In genomic region chr22:30028731-30029130, GRCh38 we compare ENCODE assay signal across 29 cellular contexts. TPM values are rescaled to one million over a fixed set of nuclear protein-coding genes. Genes with fewer than 3 reads are reported as not detected.
DNase-seq lines count a peak whose midpoint lies in the region; ATAC-seq and TF ChIP-seq lines count a peak whose summit lies in the region.
"Had no signal": no experiment of that assay in that cellular context is flagged by ENCODE, and none has a peak within 500 bp of the region (broad histone marks: within the 10 kb centered on the region; RNA-seq: fewer than 3 reads in every experiment).

No MANE protein-coding gene starts in this region.

- ATAC-seq in activated T-helper 17 cell treated with anti-CD3 and anti-CD28 coated beads, Interleukin-2, amount 50 U/mL, for 72 hours (replicated peaks), result no peak
- no peak for ATAC-seq in effector memory CD8-positive, alpha-beta T cell (replicated peaks)
- ATAC-seq: lower lobe of right lung had no signal

- 77% methylated on average over 6 of the region's 6 CpGs for WGBS in suprapubic skin

- H3K4me1 ChIP-seq in suprapubic skin (peaks cover 2% of the 10 kb centered on the region), vagina (peaks cover 22% of the 10 kb centered on the region)
- H3K4me1 ChIP-seq: prostate gland, SJCRH30 had no signal

- intact Hi-C loops in vagina (cut with DNase I), result loop anchor here (10.0 kb wide), 1 partner anchor 1616 kb away; no protein-coding TSS in a partner anchor

- peak overlapping the region; percentile 22 for H3K27ac Mint-ChIP-seq in activated T-helper 17 cell treated with anti-CD3 and anti-CD28 coated beads, Interleukin-2, amount 50 U/mL, for 72 hours
- peak overlapping the region; percentile 10 to 49 for H3K27ac Mint-ChIP-seq in effector memory CD8-positive, alpha-beta T cell
- peak overlapping the region; percentile 86 for H3K27ac Mint-ChIP-seq in neural crest cell (ENCODE audit: unreplicated experiment)
- H3K27ac Mint-ChIP-seq: activated T-helper 1 cell treated with anti-CD3 and anti-CD28 coated beads, Interleukin-12 subunit alpha, Interleukin-12 subunit beta, Interleukin-2, Interleukin-4 antibody, amounts not matched to agents 30 ng/mL and 10 ng/mL and 1 ng/mL, durations not matched to agents 14 hours and 24 hours and 36 hours had no signal

- H3K27me3 Mint-ChIP-seq in activated T-helper 17 cell treated with anti-CD3 and anti-CD28 coated beads, Interleukin-2, amount 50 U/mL, for 72 hours, result no peaks in the 10 kb centered on the region
- no peaks in the 10 kb centered on the region for H3K27me3 Mint-ChIP-seq in effector memory CD8-positive, alpha-beta T cell
- H3K27me3 Mint-ChIP-seq in neural crest cell (ENCODE audit: low read depth), result no peaks in the 10 kb centered on the region
- H3K27me3 Mint-ChIP-seq: activated naive CD4-positive, alpha-beta T cell treated with anti-CD3 and anti-CD28 coated beads, Interleukin-2, amount 50 U/mL, for 24 hours; central memory CD8-positive, alpha-beta T cell had no signal

- H3K36me3 ChIP-seq in suprapubic skin (peaks cover 47% of the 10 kb centered on the region), vagina (peaks cover 0 to 33% of the 10 kb centered on the region in 2 donors)

- H3K27me3 ChIP-seq in suprapubic skin, result no peaks in the 10 kb centered on the region
- no peaks in the 10 kb centered on the region for H3K27me3 ChIP-seq in vagina
- H3K27me3 ChIP-seq: BLaER1 treated with 17β-estradiol and CSF1 and Interleukin-3, amounts not matched to agents 10 nM and 100 nM; SJCRH30; tibial nerve had no signal

- TF ChIP-seq CTCF in neural crest cell (conservative IDR thresholded peaks at IDR 0.05) (no peak), suprapubic skin (IDR thresholded peaks at IDR 0.05) (no peak), vagina (IDR thresholded peaks at IDR 0.05) (no peak)

- H3K9me3 Mint-ChIP-seq in activated T-helper 17 cell treated with anti-CD3 and anti-CD28 coated beads, Interleukin-2, amount 50 U/mL, for 72 hours, result no peaks in the 10 kb centered on the region
- no peaks in the 10 kb centered on the region for H3K9me3 Mint-ChIP-seq in effector memory CD8-positive, alpha-beta T cell
- no peaks in the 10 kb centered on the region for H3K9me3 Mint-ChIP-seq in neural crest cell
- H3K9me3 Mint-ChIP-seq: activated naive CD4-positive, alpha-beta T cell treated with anti-CD3 and anti-CD28 coated beads, Interleukin-2, amount 50 U/mL, for 24 hours; activated T-helper 1 cell treated with anti-CD3 and anti-CD28 coated beads, Interleukin-12 subunit alpha, Interleukin-12 subunit beta, Interleukin-2, Interleukin-4 antibody, amounts not matched to agents 30 ng/mL and 10 ng/mL and 1 ng/mL, durations not matched to agents 14 hours and 24 hours and 36 hours; central memory CD8-positive, alpha-beta T cell had no signal

- peaks cover 38% of the 10 kb centered on the region for H3K36me3 Mint-ChIP-seq in activated T-helper 17 cell treated with anti-CD3 and anti-CD28 coated beads, Interleukin-2, amount 50 U/mL, for 72 hours (ENCODE audit: low read depth)
- H3K36me3 Mint-ChIP-seq in effector memory CD8-positive, alpha-beta T cell (ENCODE audit: insufficient read depth), result peaks cover 28% of the 10 kb centered on the region
- H3K36me3 Mint-ChIP-seq in neural crest cell (ENCODE audit: low read depth), result peaks cover 5% of the 10 kb centered on the region

- H3K9me3 ChIP-seq in suprapubic skin (no peaks in the 10 kb centered on the region), vagina (no peaks in the 10 kb centered on the region)
- H3K9me3 ChIP-seq: lower lobe of right lung, prostate gland, SJCRH30, tibial nerve had no signal

- H3K27ac ChIP-seq in suprapubic skin (peak overlapping the region; percentile 30), vagina (no peak overlapping the region)
- H3K27ac ChIP-seq: BLaER1 treated with 17β-estradiol and CSF1 and Interleukin-3, amounts not matched to agents 10 nM and 100 nM; prostate gland; SJCRH30 had no signal

- no peak for TF ChIP-seq POLR2A in suprapubic skin (IDR thresholded peaks at IDR 0.05)
- no peak for TF ChIP-seq POLR2A in vagina (IDR thresholded peaks at IDR 0.05)

- no peak for DNase-seq in effector memory CD8-positive, alpha-beta T cell
- DNase-seq in neural crest cell (ENCODE audit: low read depth, low spot score) (no peak), suprapubic skin (ENCODE audit: low spot score in 2 of 2) (no peak), NOMO-1 treated with dmso at 0.1 percent for 144 hours (lab: John Stamatoyannopoulos, UW; ENCODE audit: unreplicated experiment) (no peak), SHP77 (lab: John Stamatoyannopoulos, UW) (no peak), vagina (ENCODE audit: extremely low spot score in 2 of 2) (no peak)
- DNase-seq: activated CD4-positive, alpha-beta T cell treated with anti-CD3 and anti-CD28 coated beads, Interleukin-2, amount 50 U/mL, for 4 hours; activated CD4-positive, CD25-positive, alpha-beta regulatory T cell; dermis blood vessel endothelial cell; glutamatergic neuron; KG1; lower lobe of right lung; NCI-H1436 treated with DMSO at 0.1 percent for 48 hours; NCI-H2107; NCI-H446; NCI-H774; SJCRH30; stimulated activated CD4-positive, alpha-beta T cell treated with anti-CD3 and anti-CD28 coated beads, Interleukin-15, amount 100 ng/mL, for 24 hours; stimulated activated naive CD4-positive, alpha-beta T cell treated with Interleukin-2 at 50 U/mL for 16 hours; T-helper 1 cell had no signal

- H3K4me1 Mint-ChIP-seq in activated T-helper 17 cell treated with anti-CD3 and anti-CD28 coated beads, Interleukin-2, amount 50 U/mL, for 72 hours, result no peaks in the 10 kb centered on the region
- H3K4me1 Mint-ChIP-seq in effector memory CD8-positive, alpha-beta T cell (ENCODE audit: low read depth in 2 of 2), result peaks cover 0 to 4% of the 10 kb centered on the region in 2 donors
- peaks cover 5% of the 10 kb centered on the region for H3K4me1 Mint-ChIP-seq in neural crest cell
- H3K4me1 Mint-ChIP-seq: activated naive CD4-positive, alpha-beta T cell treated with anti-CD3 and anti-CD28 coated beads, Interleukin-2, amount 50 U/mL, for 24 hours had no signal

- TF ChIP-seq EP300 in suprapubic skin (IDR thresholded peaks at IDR 0.05), result no peak

- H3K4me3 Mint-ChIP-seq in activated T-helper 17 cell treated with anti-CD3 and anti-CD28 coated beads, Interleukin-2, amount 50 U/mL, for 72 hours, result no peak overlapping the region
- H3K4me3 Mint-ChIP-seq in effector memory CD8-positive, alpha-beta T cell, result no peak overlapping the region
- H3K4me3 Mint-ChIP-seq in neural crest cell, result no peak overlapping the region
- H3K4me3 Mint-ChIP-seq: activated naive CD4-positive, alpha-beta T cell treated with anti-CD3 and anti-CD28 coated beads, Interleukin-2, amount 50 U/mL, for 24 hours; activated T-helper 1 cell treated with anti-CD3 and anti-CD28 coated beads, Interleukin-12 subunit alpha, Interleukin-12 subunit beta, Interleukin-2, Interleukin-4 antibody, amounts not matched to agents 30 ng/mL and 10 ng/mL and 1 ng/mL, durations not matched to agents 14 hours and 24 hours and 36 hours; central memory CD8-positive, alpha-beta T cell had no signal

- H3K4me3 ChIP-seq in suprapubic skin, result no peak overlapping the region
- no peak overlapping the region for H3K4me3 ChIP-seq in vagina
- H3K4me3 ChIP-seq: BLaER1 treated with 17β-estradiol and CSF1 and Interleukin-3, amounts not matched to agents 10 nM and 100 nM; lower lobe of right lung; prostate gland; SJCRH30; tibial nerve had no signal

RNA-seq across cellular contexts. Expression of gene HORMAD2, which starts 51.5 kb away (rescaled TPM):
- under 1 TPM in 1 of 2 donors, not detected in 1; 0.37 TPM for total RNA-seq in activated T-helper 17 cell treated with anti-CD3 and anti-CD28 coated beads, Interleukin-2, amount 50 U/mL, for 72 hours
- not detected in 2 replicates for total RNA-seq in neural crest cell
- total RNA-seq in suprapubic skin, result not detected
- not detected for total RNA-seq in vagina
- total RNA-seq: astrocyte, dermis blood vessel endothelial cell, kidney epithelial cell, lower lobe of right lung, SJCRH30, tibial nerve had no signal

Comparison
In these comparisons a context has a peak if more than half of its experiments do, and no peak if none do; other contexts are left out.
1. H3K27ac Mint-ChIP-seq: peak in every context shown above with its lines; median percentile 86 in neural crest cell; 30 in effector memory CD8-positive, alpha-beta T cell; 22 in activated T-helper 17 cell treated with anti-CD3 and anti-CD28 coated beads, Interleukin-2, amount 50 U/mL, for 72 hours.